Comparison of ENCODE assay signal across 16 cellular contexts in the genomic region with DNA sequence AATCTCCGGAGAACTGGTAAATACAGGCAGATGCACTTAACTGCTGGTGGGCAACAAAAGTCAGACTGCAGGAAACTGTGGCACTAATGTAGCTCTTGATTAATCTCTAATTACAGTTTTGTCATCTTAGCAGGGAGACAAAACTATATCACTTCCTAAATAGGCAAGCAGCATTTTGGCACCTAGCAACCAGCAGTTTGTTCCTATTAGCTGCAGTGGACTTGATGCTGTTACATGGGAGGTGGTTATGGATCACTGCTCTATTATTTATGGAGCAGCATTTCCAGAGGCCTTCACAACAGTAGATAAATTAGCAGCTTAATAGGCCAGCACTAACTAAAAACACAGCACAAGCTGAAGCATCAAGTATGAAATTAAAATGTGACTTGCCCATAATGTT.
A peak's percentile ranks its signal among the peaks of the same experiment; 100 is the strongest.
DNase-seq lines count a peak whose midpoint lies in the region; ATAC-seq, FAIRE-seq and TF ChIP-seq lines count a peak whose summit lies in the region.
"Had no signal": no experiment of that assay in that cellular context is flagged by ENCODE, and none has a peak within 500 bp of the region (broad histone marks: within the 10 kb centered on the region; RNA-seq: fewer than 3 reads in every experiment).

No MANE protein-coding gene starts in this region.

- H3K9me3 ChIP-seq in vagina = no peaks in the 10 kb centered on the region

- H3K4me3 Mint-ChIP-seq in effector memory CD8-positive, alpha-beta T cell = no peak overlapping the region

- no peaks in the 10 kb centered on the region for H3K27me3 ChIP-seq in vagina

- H3K27me3 Mint-ChIP-seq in effector memory CD8-positive, alpha-beta T cell = no peaks in the 10 kb centered on the region

- H3K4me3 ChIP-seq in vagina = no peak overlapping the region

- no peak for TF ChIP-seq CTCF in vagina (IDR thresholded peaks at IDR 0.05)

- no peak for ATAC-seq in GM19324 (IDR thresholded peaks at IDR 0.05; ENCODE audit: low FRiP score, unreplicated experiment)
- no peak for ATAC-seq in effector memory CD8-positive, alpha-beta T cell (replicated peaks)

- no peak for FAIRE-seq in RCC 7860 (lab: Jason Lieb, UNC)
- FAIRE-seq: endothelial cell of umbilical vein had no signal

- no peak overlapping the region for H3K27ac Mint-ChIP-seq in effector memory CD8-positive, alpha-beta T cell

- no peaks in the 10 kb centered on the region for H3K4me1 Mint-ChIP-seq in effector memory CD8-positive, alpha-beta T cell (ENCODE audit: low read depth in 2 of 2)

- DNase-seq in DMS114 treated with DMSO at 0.1 percent for 48 hours (lab: John Stamatoyannopoulos, UW; ENCODE audit: unreplicated experiment) = peak; percentile 24
- DNase-seq in NCI-H1105 (lab: John Stamatoyannopoulos, UW) = peak; percentile 90
- DNase-seq in NCI-H69 (lab: John Stamatoyannopoulos, UW) = peak; percentile 100
- DNase-seq in left kidney (ENCODE audit: low read depth, low spot score) = peak; percentile 86
- no peak for DNase-seq in RCC 7860 (ENCODE audit: low spot score)
- DNase-seq in effector memory CD8-positive, alpha-beta T cell = no peak
- DNase-seq in vagina (ENCODE audit: extremely low spot score in 2 of 2) = no peak
- DNase-seq: activated CD4-positive, alpha-beta T cell treated with anti-CD3 and anti-CD28 coated beads for 1 hour; activated T-cell treated with anti-CD3 and anti-CD28 coated beads, Interleukin-2, amount 50 U/mL, for 1 hour; AML-193; EL; islet precursor cell; T-helper 2 cell had no signal

- no peak for TF ChIP-seq POLR2A in vagina (IDR thresholded peaks at IDR 0.05)

- H3K36me3 Mint-ChIP-seq in effector memory CD8-positive, alpha-beta T cell (ENCODE audit: insufficient read depth) = no peaks in the 10 kb centered on the region

- no peak overlapping the region for H3K27ac ChIP-seq in vagina
- H3K27ac ChIP-seq: parathyroid adenoma had no signal

- intact Hi-C loops in vagina (cut with DNase I) = no loop called here

- H3K36me3 ChIP-seq in vagina = no peaks in the 10 kb centered on the region

- H3K9me3 Mint-ChIP-seq in effector memory CD8-positive, alpha-beta T cell = peaks cover under 1 to 10% of the 10 kb centered on the region in 2 donors

- H3K4me1 ChIP-seq in vagina = no peaks in the 10 kb centered on the region
- H3K4me1 ChIP-seq: parathyroid adenoma had no signal

Comparison
In these comparisons a context has a peak if more than half of its experiments do, and no peak if none do; other contexts are left out.
1. DNase-seq: peak in DMS114 treated with DMSO at 0.1 percent for 48 hours (single experiment), NCI-H1105 (single experiment), NCI-H69 (single experiment) and left kidney (single experiment); none in RCC 7860 (single experiment), effector memory CD8-positive, alpha-beta T cell (0 of 3) and vagina (0 of 2).